1 cellular context compared by ENCODE assay signal in the genomic region with DNA sequence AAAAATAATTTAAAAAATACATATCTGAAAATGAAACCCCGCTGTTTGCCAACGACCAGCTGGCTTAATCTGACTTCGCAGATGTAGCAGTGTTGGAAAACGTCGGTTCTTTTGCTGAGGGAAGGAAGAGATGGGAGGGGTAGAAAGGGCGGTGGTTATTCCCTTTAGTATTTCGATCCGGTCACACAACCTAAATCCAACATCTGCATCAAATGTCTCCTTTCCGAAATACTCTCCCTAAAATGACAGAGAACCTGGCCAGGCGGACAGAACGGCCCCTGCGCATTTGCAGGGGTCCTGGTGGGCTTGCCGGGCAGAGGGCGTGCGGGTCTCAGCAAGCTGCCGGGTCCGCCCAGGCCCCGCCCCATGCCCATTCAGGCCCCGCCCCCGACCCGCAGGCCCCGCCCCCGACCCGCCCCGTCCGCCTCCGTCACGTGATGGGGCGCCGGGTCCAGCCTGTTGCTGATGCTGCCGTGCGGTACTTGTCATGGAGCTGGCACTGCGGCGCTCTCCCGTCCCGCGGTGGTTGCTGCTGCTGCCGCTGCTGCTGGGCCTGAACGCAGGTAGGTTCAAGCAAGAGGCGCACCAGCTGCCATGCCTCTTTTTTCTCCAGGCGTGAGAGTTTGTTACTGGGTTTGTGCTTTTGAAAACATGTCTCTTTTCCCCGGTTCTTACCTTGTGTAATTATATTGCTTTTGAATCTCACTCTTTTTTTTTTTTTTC.
TF ChIP-seq lines count a peak whose summit lies in the region.

A gene with protein sequence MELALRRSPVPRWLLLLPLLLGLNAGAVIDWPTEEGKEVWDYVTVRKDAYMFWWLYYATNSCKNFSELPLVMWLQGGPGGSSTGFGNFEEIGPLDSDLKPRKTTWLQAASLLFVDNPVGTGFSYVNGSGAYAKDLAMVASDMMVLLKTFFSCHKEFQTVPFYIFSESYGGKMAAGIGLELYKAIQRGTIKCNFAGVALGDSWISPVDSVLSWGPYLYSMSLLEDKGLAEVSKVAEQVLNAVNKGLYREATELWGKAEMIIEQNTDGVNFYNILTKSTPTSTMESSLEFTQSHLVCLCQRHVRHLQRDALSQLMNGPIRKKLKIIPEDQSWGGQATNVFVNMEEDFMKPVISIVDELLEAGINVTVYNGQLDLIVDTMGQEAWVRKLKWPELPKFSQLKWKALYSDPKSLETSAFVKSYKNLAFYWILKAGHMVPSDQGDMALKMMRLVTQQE (plus strand): TSS at position 459 of the 723 bp plus-strand sequence. CDS start 29 bp downstream, at position 488.

TF ChIP-seq in HepG2, 621 proteins besides CTCF, POLR2A, EP300 and RAD21 (continued from another document and continues in another):
- TF ChIP-seq, protein P1, sequence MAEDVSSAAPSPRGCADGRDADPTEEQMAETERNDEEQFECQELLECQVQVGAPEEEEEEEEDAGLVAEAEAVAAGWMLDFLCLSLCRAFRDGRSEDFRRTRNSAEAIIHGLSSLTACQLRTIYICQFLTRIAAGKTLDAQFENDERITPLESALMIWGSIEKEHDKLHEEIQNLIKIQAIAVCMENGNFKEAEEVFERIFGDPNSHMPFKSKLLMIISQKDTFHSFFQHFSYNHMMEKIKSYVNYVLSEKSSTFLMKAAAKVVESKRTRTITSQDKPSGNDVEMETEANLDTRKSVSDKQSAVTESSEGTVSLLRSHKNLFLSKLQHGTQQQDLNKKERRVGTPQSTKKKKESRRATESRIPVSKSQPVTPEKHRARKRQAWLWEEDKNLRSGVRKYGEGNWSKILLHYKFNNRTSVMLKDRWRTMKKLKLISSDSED (CRISPR knock-in tag; IDR thresholded peaks at IDR 0.05), result no peak
- no peak for TF ChIP-seq ZNF253 (CRISPR knock-in tag; IDR thresholded peaks at IDR 0.05; ENCODE audit: borderline replicate concordance)
- TF ChIP-seq, protein P2, sequence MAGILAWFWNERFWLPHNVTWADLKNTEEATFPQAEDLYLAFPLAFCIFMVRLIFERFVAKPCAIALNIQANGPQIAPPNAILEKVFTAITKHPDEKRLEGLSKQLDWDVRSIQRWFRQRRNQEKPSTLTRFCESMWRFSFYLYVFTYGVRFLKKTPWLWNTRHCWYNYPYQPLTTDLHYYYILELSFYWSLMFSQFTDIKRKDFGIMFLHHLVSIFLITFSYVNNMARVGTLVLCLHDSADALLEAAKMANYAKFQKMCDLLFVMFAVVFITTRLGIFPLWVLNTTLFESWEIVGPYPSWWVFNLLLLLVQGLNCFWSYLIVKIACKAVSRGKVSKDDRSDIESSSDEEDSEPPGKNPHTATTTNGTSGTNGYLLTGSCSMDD (CRISPR knock-in tag; IDR thresholded peaks at IDR 0.05), result no peak
- TF ChIP-seq BHLHE40 (IDR thresholded peaks at IDR 0.05; ENCODE audit: low read length), result peak; percentile 89
- no peak for TF ChIP-seq ISL2 (CRISPR knock-in tag; IDR thresholded peaks at IDR 0.05)
- TF ChIP-seq, protein P3, sequence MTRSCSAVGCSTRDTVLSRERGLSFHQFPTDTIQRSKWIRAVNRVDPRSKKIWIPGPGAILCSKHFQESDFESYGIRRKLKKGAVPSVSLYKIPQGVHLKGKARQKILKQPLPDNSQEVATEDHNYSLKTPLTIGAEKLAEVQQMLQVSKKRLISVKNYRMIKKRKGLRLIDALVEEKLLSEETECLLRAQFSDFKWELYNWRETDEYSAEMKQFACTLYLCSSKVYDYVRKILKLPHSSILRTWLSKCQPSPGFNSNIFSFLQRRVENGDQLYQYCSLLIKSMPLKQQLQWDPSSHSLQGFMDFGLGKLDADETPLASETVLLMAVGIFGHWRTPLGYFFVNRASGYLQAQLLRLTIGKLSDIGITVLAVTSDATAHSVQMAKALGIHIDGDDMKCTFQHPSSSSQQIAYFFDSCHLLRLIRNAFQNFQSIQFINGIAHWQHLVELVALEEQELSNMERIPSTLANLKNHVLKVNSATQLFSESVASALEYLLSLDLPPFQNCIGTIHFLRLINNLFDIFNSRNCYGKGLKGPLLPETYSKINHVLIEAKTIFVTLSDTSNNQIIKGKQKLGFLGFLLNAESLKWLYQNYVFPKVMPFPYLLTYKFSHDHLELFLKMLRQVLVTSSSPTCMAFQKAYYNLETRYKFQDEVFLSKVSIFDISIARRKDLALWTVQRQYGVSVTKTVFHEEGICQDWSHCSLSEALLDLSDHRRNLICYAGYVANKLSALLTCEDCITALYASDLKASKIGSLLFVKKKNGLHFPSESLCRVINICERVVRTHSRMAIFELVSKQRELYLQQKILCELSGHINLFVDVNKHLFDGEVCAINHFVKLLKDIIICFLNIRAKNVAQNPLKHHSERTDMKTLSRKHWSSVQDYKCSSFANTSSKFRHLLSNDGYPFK (CRISPR knock-in tag; IDR thresholded peaks at IDR 0.05; ENCODE audit: borderline replicate concordance), result no peak
- no peak for TF ChIP-seq ADNP (CRISPR knock-in tag; IDR thresholded peaks at IDR 0.05)
- no peak for TF ChIP-seq ZNF101 (CRISPR knock-in tag; IDR thresholded peaks at IDR 0.05; ENCODE audit: borderline replicate concordance, low read depth)
- TF ChIP-seq, protein P4, sequence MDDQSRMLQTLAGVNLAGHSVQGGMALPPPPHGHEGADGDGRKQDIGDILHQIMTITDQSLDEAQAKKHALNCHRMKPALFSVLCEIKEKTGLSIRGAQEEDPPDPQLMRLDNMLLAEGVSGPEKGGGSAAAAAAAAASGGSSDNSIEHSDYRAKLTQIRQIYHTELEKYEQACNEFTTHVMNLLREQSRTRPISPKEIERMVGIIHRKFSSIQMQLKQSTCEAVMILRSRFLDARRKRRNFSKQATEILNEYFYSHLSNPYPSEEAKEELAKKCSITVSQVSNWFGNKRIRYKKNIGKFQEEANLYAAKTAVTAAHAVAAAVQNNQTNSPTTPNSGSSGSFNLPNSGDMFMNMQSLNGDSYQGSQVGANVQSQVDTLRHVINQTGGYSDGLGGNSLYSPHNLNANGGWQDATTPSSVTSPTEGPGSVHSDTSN (CRISPR knock-in tag; IDR thresholded peaks at IDR 0.05; ENCODE audit: borderline replicate concordance), result no peak
- TF ChIP-seq, protein P5, sequence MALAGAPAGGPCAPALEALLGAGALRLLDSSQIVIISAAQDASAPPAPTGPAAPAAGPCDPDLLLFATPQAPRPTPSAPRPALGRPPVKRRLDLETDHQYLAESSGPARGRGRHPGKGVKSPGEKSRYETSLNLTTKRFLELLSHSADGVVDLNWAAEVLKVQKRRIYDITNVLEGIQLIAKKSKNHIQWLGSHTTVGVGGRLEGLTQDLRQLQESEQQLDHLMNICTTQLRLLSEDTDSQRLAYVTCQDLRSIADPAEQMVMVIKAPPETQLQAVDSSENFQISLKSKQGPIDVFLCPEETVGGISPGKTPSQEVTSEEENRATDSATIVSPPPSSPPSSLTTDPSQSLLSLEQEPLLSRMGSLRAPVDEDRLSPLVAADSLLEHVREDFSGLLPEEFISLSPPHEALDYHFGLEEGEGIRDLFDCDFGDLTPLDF (CRISPR knock-in tag; IDR thresholded peaks at IDR 0.05), result no peak
- TF ChIP-seq PITX1 (CRISPR knock-in tag; IDR thresholded peaks at IDR 0.05), result no peak
- no peak for TF ChIP-seq NBN (conservative IDR thresholded peaks at IDR 0.05)
- TF ChIP-seq, protein P6, sequence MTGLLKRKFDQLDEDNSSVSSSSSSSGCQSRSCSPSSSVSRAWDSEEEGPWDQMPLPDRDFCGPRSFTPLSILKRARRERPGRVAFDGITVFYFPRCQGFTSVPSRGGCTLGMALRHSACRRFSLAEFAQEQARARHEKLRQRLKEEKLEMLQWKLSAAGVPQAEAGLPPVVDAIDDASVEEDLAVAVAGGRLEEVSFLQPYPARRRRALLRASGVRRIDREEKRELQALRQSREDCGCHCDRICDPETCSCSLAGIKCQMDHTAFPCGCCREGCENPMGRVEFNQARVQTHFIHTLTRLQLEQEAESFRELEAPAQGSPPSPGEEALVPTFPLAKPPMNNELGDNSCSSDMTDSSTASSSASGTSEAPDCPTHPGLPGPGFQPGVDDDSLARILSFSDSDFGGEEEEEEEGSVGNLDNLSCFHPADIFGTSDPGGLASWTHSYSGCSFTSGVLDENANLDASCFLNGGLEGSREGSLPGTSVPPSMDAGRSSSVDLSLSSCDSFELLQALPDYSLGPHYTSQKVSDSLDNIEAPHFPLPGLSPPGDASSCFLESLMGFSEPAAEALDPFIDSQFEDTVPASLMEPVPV (CRISPR knock-in tag; IDR thresholded peaks at IDR 0.05), result no peak
- no peak for TF ChIP-seq ZNF839 (CRISPR knock-in tag; IDR thresholded peaks at IDR 0.05; ENCODE audit: borderline replicate concordance)
- TF ChIP-seq, protein P7, sequence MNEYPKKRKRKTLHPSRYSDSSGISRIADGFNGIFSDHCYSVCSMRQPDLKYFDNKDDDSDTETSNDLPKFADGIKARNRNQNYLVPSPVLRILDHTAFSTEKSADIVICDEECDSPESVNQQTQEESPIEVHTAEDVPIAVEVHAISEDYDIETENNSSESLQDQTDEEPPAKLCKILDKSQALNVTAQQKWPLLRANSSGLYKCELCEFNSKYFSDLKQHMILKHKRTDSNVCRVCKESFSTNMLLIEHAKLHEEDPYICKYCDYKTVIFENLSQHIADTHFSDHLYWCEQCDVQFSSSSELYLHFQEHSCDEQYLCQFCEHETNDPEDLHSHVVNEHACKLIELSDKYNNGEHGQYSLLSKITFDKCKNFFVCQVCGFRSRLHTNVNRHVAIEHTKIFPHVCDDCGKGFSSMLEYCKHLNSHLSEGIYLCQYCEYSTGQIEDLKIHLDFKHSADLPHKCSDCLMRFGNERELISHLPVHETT (CRISPR knock-in tag; conservative IDR thresholded peaks at IDR 0.05), result no peak; the same call in 1 of the 2 replicates
- TF ChIP-seq YEATS2 (CRISPR knock-in tag; IDR thresholded peaks at IDR 0.05; ENCODE audit: borderline replicate concordance), result 0 out of 2 replicates have a peak, but pooled peaks have one; percentile 21
- no peak for TF ChIP-seq ZNF33B (CRISPR knock-in tag; IDR thresholded peaks at IDR 0.05)
- TF ChIP-seq, protein P8, sequence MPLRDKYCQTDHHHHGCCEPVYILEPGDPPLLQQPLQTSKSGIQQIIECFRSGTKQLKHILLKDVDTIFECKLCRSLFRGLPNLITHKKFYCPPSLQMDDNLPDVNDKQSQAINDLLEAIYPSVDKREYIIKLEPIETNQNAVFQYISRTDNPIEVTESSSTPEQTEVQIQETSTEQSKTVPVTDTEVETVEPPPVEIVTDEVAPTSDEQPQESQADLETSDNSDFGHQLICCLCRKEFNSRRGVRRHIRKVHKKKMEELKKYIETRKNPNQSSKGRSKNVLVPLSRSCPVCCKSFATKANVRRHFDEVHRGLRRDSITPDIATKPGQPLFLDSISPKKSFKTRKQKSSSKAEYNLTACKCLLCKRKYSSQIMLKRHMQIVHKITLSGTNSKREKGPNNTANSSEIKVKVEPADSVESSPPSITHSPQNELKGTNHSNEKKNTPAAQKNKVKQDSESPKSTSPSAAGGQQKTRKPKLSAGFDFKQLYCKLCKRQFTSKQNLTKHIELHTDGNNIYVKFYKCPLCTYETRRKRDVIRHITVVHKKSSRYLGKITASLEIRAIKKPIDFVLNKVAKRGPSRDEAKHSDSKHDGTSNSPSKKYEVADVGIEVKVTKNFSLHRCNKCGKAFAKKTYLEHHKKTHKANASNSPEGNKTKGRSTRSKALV (CRISPR knock-in tag; IDR thresholded peaks at IDR 0.05), result no peak
- TF ChIP-seq CBX5 (CRISPR knock-in tag; IDR thresholded peaks at IDR 0.05; ENCODE audit: borderline replicate concordance), result no peak; the same call in 1 of the 2 replicates
- TF ChIP-seq ISX (CRISPR knock-in tag; conservative IDR thresholded peaks at IDR 0.05), result no peak
- no peak for TF ChIP-seq ZSCAN9 (CRISPR knock-in tag; IDR thresholded peaks at IDR 0.05; ENCODE audit: borderline replicate concordance)
- no peak for TF ChIP-seq ZNF549 (CRISPR knock-in tag; IDR thresholded peaks at IDR 0.05)
- TF ChIP-seq, protein P9, sequence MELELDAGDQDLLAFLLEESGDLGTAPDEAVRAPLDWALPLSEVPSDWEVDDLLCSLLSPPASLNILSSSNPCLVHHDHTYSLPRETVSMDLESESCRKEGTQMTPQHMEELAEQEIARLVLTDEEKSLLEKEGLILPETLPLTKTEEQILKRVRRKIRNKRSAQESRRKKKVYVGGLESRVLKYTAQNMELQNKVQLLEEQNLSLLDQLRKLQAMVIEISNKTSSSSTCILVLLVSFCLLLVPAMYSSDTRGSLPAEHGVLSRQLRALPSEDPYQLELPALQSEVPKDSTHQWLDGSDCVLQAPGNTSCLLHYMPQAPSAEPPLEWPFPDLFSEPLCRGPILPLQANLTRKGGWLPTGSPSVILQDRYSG (CRISPR knock-in tag; IDR thresholded peaks at IDR 0.05), result no peak
- TF ChIP-seq, protein P10, sequence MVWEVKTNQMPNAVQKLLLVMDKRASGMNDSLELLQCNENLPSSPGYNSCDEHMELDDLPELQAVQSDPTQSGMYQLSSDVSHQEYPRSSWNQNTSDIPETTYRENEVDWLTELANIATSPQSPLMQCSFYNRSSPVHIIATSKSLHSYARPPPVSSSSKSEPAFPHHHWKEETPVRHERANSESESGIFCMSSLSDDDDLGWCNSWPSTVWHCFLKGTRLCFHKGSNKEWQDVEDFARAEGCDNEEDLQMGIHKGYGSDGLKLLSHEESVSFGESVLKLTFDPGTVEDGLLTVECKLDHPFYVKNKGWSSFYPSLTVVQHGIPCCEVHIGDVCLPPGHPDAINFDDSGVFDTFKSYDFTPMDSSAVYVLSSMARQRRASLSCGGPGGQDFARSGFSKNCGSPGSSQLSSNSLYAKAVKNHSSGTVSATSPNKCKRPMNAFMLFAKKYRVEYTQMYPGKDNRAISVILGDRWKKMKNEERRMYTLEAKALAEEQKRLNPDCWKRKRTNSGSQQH (CRISPR knock-in tag; IDR thresholded peaks at IDR 0.05; ENCODE audit: low read depth), result no peak
- peak; percentile 62 for TF ChIP-seq ZMYM4 (CRISPR knock-in tag; IDR thresholded peaks at IDR 0.05)
- TF ChIP-seq PHF5A (CRISPR knock-in tag; IDR thresholded peaks at IDR 0.05; ENCODE audit: low read depth, unreplicated experiment), result no peak
- TF ChIP-seq KLF15 (CRISPR knock-in tag; IDR thresholded peaks at IDR 0.05; ENCODE audit: borderline replicate concordance), result no peak
- no peak for TF ChIP-seq JDP2 (CRISPR knock-in tag; IDR thresholded peaks at IDR 0.05; ENCODE audit: borderline replicate concordance)
- TF ChIP-seq, protein P11, sequence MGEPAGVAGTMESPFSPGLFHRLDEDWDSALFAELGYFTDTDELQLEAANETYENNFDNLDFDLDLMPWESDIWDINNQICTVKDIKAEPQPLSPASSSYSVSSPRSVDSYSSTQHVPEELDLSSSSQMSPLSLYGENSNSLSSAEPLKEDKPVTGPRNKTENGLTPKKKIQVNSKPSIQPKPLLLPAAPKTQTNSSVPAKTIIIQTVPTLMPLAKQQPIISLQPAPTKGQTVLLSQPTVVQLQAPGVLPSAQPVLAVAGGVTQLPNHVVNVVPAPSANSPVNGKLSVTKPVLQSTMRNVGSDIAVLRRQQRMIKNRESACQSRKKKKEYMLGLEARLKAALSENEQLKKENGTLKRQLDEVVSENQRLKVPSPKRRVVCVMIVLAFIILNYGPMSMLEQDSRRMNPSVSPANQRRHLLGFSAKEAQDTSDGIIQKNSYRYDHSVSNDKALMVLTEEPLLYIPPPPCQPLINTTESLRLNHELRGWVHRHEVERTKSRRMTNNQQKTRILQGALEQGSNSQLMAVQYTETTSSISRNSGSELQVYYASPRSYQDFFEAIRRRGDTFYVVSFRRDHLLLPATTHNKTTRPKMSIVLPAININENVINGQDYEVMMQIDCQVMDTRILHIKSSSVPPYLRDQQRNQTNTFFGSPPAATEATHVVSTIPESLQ (CRISPR knock-in tag; conservative IDR thresholded peaks at IDR 0.05), result no peak
- no peak for TF ChIP-seq ZNF777 (CRISPR knock-in tag; IDR thresholded peaks at IDR 0.05)
- no peak for TF ChIP-seq U2AF1 (optimal IDR thresholded peaks at IDR 0.05; ENCODE audit: low read depth, low read length)
- TF ChIP-seq YY1 (IDR thresholded peaks at IDR 0.05; ENCODE audit: insufficient read depth, insufficient replicate concordance, low read depth, low read length), result peak; percentile 55
- TF ChIP-seq TOE1 (CRISPR knock-in tag; IDR thresholded peaks at IDR 0.05), result no peak
